1 cellular context compared by ENCODE assay signal in the genomic region with DNA sequence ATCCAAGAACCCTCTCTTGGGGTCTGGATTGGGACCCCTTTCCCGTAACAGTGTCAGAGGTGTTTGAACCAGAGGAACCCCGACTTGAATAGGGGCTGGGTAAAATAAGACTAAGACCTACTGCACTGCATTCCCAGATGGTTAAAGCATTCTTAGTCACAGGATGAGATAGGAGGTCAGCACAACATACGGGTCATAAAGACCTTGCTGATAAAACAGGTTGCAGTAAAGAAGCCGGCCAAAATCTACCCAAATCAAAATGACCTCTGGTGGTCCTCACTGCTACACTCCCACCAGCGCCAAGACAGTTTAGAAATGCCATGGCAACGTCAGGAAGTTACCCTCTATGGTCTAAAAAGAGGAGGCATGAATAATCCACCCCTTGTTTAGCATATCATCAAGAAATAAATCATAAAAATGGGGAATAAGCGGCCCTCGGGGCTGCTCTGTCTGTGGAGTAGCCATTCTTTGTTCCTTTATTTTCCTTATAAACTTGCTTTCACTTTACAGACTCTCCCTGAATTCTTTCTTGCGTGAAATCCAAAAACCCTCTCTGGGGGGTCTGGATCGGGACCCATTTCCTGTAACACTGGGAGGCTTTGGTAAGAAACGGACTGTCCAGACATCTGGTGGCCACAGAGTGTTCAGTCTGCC.
TF ChIP-seq lines count a peak whose summit lies in the region.

No MANE protein-coding gene starts in this region.

TF ChIP-seq in GM23338, 12 proteins besides CTCF, POLR2A, EP300 and RAD21 (continued from another document):
- TF ChIP-seq, protein P1, sequence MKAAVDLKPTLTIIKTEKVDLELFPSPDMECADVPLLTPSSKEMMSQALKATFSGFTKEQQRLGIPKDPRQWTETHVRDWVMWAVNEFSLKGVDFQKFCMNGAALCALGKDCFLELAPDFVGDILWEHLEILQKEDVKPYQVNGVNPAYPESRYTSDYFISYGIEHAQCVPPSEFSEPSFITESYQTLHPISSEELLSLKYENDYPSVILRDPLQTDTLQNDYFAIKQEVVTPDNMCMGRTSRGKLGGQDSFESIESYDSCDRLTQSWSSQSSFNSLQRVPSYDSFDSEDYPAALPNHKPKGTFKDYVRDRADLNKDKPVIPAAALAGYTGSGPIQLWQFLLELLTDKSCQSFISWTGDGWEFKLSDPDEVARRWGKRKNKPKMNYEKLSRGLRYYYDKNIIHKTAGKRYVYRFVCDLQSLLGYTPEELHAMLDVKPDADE (IDR thresholded peaks at IDR 0.05), result no peak; the same call in 1 of the 2 replicates
- TF ChIP-seq ZNF331 (CRISPR knock-in tag; IDR thresholded peaks at IDR 0.05; ENCODE audit: low read depth) (no peak), NANOG (IDR thresholded peaks at IDR 0.05; ENCODE audit: borderline replicate concordance) (no peak), STAT1 (IDR thresholded peaks at IDR 0.05; ENCODE audit: unreplicated experiment) (no peak)
- TF ChIP-seq, protein P2, sequence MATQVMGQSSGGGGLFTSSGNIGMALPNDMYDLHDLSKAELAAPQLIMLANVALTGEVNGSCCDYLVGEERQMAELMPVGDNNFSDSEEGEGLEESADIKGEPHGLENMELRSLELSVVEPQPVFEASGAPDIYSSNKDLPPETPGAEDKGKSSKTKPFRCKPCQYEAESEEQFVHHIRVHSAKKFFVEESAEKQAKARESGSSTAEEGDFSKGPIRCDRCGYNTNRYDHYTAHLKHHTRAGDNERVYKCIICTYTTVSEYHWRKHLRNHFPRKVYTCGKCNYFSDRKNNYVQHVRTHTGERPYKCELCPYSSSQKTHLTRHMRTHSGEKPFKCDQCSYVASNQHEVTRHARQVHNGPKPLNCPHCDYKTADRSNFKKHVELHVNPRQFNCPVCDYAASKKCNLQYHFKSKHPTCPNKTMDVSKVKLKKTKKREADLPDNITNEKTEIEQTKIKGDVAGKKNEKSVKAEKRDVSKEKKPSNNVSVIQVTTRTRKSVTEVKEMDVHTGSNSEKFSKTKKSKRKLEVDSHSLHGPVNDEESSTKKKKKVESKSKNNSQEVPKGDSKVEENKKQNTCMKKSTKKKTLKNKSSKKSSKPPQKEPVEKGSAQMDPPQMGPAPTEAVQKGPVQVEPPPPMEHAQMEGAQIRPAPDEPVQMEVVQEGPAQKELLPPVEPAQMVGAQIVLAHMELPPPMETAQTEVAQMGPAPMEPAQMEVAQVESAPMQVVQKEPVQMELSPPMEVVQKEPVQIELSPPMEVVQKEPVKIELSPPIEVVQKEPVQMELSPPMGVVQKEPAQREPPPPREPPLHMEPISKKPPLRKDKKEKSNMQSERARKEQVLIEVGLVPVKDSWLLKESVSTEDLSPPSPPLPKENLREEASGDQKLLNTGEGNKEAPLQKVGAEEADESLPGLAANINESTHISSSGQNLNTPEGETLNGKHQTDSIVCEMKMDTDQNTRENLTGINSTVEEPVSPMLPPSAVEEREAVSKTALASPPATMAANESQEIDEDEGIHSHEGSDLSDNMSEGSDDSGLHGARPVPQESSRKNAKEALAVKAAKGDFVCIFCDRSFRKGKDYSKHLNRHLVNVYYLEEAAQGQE (IDR thresholded peaks at IDR 0.05; ENCODE audit: unreplicated experiment), result no peak
